ENCODE assay signal across 8 cellular contexts in genomic region chr5:142922223-142922952, GRCh38.
A peak's percentile ranks its signal among the peaks of the same experiment; 100 is the strongest.
DNase-seq lines count a peak whose midpoint lies in the region; ATAC-seq and TF ChIP-seq lines count a peak whose summit lies in the region.

No MANE protein-coding gene starts in this region.

- H3K9me3 Mint-ChIP-seq in endodermal cell (no peaks in the 10 kb centered on the region), natural killer cell (no peaks in the 10 kb centered on the region)

- DNase-seq in AG09309 (ENCODE audit: low read depth): peak; percentile 28
- peak; percentile 62 for DNase-seq in GM13976 (ENCODE audit: low spot score)
- peak; percentile 38 for DNase-seq in NCI-H82 treated with DMSO at 0.1 percent for 48 hours (lab: John Stamatoyannopoulos, UW; ENCODE audit: unreplicated experiment)
- DNase-seq in endodermal cell: no peak
- no peak for DNase-seq in natural killer cell
- no peak for DNase-seq in stimulated activated CD4-positive, alpha-beta T cell treated with anti-CD3 and anti-CD28 coated beads, Interleukin-12 subunit alpha, Interleukin-12 subunit beta, amount 100 ng/mL, for 4 hours
- no peak for DNase-seq in MG63

- H3K27me3 Mint-ChIP-seq in endodermal cell (ENCODE audit: insufficient read depth): no peaks in the 10 kb centered on the region
- H3K27me3 Mint-ChIP-seq in natural killer cell (ENCODE audit: low read depth in 2 of 2): no peaks in the 10 kb centered on the region

- in situ Hi-C loops in GM13976 (cut with MboI; ENCODE audit: low sequenced_read_pairs, unreplicated experiment): loop anchor here (10.0 to 25.0 kb wide), 3 partner anchors 902 to 1262 kb away; no protein-coding TSS in a partner anchor

- intact Hi-C loops in natural killer cell (cut with micrococcal nuclease): loop anchor here (1.0 to 10.0 kb wide), 2 partner anchors 302 to 903 kb away; no protein-coding TSS in a partner anchor

- no peaks in the 10 kb centered on the region for H3K9me3 ChIP-seq in endodermal cell (ENCODE audit: control insufficient read depth, low read length)
- no peaks in the 10 kb centered on the region for H3K9me3 ChIP-seq in MG63

- H3K4me3 ChIP-seq in AG09309 (ENCODE audit: control insufficient read depth, low read depth, low read length): no peak overlapping the region
- H3K4me3 ChIP-seq in endodermal cell (ENCODE audit: low read length): no peak overlapping the region
- no peak overlapping the region for H3K4me3 ChIP-seq in MG63

- WGBS in endodermal cell (ENCODE audit: insufficient coverage in 1 of 2, insufficient read length in 1 of 2), 2 experiments: 100% methylated on average over 1 of the region's 1 CpG; no CpG with 5 or more reads in 1 of the 2 experiments

- peaks cover 21% of the 10 kb centered on the region for H3K36me3 Mint-ChIP-seq in endodermal cell (ENCODE audit: low read depth)
- no peaks in the 10 kb centered on the region for H3K36me3 Mint-ChIP-seq in natural killer cell

- no peak overlapping the region for H3K9ac ChIP-seq in endodermal cell (ENCODE audit: extremely low read depth, low read length, poor library complexity, severe bottlenecking)

- H3K27ac Mint-ChIP-seq in endodermal cell: peak overlapping the region; percentile 4
- H3K27ac Mint-ChIP-seq in natural killer cell: peak overlapping the region; percentile 86 to 98

- H3K27me3 ChIP-seq in endodermal cell (ENCODE audit: control insufficient read depth, insufficient read depth, low read length, poor library complexity, severe bottlenecking): no peaks in the 10 kb centered on the region
- H3K27me3 ChIP-seq in MG63: no peaks in the 10 kb centered on the region

- no peaks in the 10 kb centered on the region for H3K36me3 ChIP-seq in endodermal cell (ENCODE audit: control insufficient read depth, insufficient read depth, low read length)
- no peaks in the 10 kb centered on the region for H3K36me3 ChIP-seq in MG63

- H3K4me1 Mint-ChIP-seq in endodermal cell: peaks cover 39% of the 10 kb centered on the region
- H3K4me1 Mint-ChIP-seq in natural killer cell: peaks cover 52 to 53% of the 10 kb centered on the region in 2 donors

- H3K27ac ChIP-seq in endodermal cell (ENCODE audit: low read depth, low read length): no peak overlapping the region

- H3K4me3 Mint-ChIP-seq in endodermal cell: no peak overlapping the region
- no peak overlapping the region for H3K4me3 Mint-ChIP-seq in natural killer cell

- ATAC-seq in HG03280 (IDR thresholded peaks at IDR 0.05; ENCODE audit: unreplicated experiment): peak; percentile 63
- peak; percentile 52 to 66 (median 59) for ATAC-seq in natural killer cell

- H3K4me1 ChIP-seq in endodermal cell (ENCODE audit: control insufficient read depth, insufficient read depth, low read length): no peaks in the 10 kb centered on the region

- no peak for TF ChIP-seq CTCF in AG09309 (IDR thresholded peaks at IDR 0.05; ENCODE audit: control insufficient read depth, insufficient read depth, low read depth, low read length, missing control alignments)
- TF ChIP-seq CTCF in GM13976 (IDR thresholded peaks at IDR 0.05; ENCODE audit: borderline replicate concordance, control extremely low read depth, extremely low read depth, insufficient read depth, missing control alignments): peak; percentile 47
- peak; percentile 62 for TF ChIP-seq CTCF in endodermal cell (conservative IDR thresholded peaks at IDR 0.05)
- peak; percentile 49 for TF ChIP-seq CTCF in natural killer cell (IDR thresholded peaks at IDR 0.05)

Comparison
In these comparisons a context has a peak if more than half of its experiments do, and no peak if none do; other contexts are left out.
1. DNase-seq: peak in AG09309 (single experiment), GM13976 (single experiment) and NCI-H82 treated with DMSO at 0.1 percent for 48 hours (single experiment); none in endodermal cell (single experiment), natural killer cell (single experiment), stimulated activated CD4-positive, alpha-beta T cell treated with anti-CD3 and anti-CD28 coated beads, Interleukin-12 subunit alpha, Interleukin-12 subunit beta, amount 100 ng/mL, for 4 hours (single experiment) and MG63 (single experiment).